17 cellular contexts compared by ENCODE assay signal in the genomic region with DNA sequence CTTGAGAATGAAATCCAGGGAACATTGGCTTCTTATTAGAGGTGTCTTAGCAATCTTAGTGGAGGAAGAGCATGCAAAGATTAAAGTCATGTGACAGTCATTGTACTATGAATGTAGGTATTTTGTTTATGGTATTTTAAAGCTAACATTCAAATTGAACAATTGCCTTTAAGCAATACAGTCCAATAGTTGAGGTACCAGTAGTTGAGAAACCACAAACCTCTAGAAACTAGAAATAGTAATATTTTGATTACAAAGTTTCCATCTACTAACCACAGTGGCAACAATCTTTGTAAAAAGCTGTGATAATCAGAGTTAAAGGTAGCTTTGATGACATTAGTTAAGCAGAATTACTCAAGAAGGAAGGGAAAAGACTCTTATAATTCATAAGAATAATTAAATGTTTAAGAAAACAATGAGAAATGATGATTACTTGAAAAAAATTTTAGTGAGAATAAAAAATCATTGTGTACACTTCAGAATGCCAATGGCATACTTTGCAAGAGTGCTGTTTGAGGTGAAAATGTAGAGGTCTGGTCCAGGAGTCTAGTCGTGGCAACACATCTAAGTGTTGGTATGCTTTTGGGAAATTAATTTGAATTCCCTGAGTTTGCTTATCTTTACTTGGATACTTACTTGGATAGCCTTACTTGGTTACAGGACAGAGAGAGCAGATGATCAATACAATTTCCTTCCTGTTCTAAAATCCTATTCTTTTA.
DNase-seq lines count a peak whose midpoint lies in the region; ATAC-seq, FAIRE-seq and TF ChIP-seq lines count a peak whose summit lies in the region.
"Had no signal": no experiment of that assay in that cellular context is flagged by ENCODE, and none has a peak within 500 bp of the region (broad histone marks: within the 10 kb centered on the region; RNA-seq: fewer than 3 reads in every experiment).

No MANE protein-coding gene starts in this region.

- H3K27ac ChIP-seq in GM12878 (ENCODE audit: control insufficient read depth, insufficient read depth), result no peak overlapping the region
- H3K27ac ChIP-seq: hepatocyte, lower lobe of right lung, skin epidermis, testis had no signal

- no peak for TF ChIP-seq CTCF in GM12878 (IDR thresholded peaks at IDR 0.05 in 2 of 3, conservative IDR thresholded peaks at IDR 0.05 in 1 of 3; ENCODE audit: control insufficient read depth in 2 of 3, extremely low read depth in 1 of 3, insufficient read depth in 1 of 3, low read depth in 3 of 3, low read length in 3 of 3)
- TF ChIP-seq CTCF in omental fat pad (IDR thresholded peaks at IDR 0.05), result no peak
- no peak for TF ChIP-seq CTCF in GM13977 (IDR thresholded peaks at IDR 0.05; ENCODE audit: extremely low read depth, insufficient read depth, missing control alignments)

- no peaks in the 10 kb centered on the region for H3K9me3 ChIP-seq in GM12878 (replicated peaks; ENCODE audit: control insufficient read depth, insufficient read depth, low read length)
- H3K9me3 ChIP-seq: lower lobe of right lung, testis had no signal

- TF ChIP-seq RAD21 in GM12878 (IDR thresholded peaks at IDR 0.05; ENCODE audit: insufficient read depth, low read depth, low read length), result no peak

- H3K4me2 ChIP-seq in GM12878 (ENCODE audit: control insufficient read depth, insufficient read depth), result no peak overlapping the region
- H3K4me2 ChIP-seq: hepatocyte had no signal

- RAD21 ChIA-PET in GM12878 (lab: Charles Lee; ENCODE audit: unreplicated experiment), result interaction anchor here (0.6 kb wide), 1 partner anchor 717 kb away, joined by 3 read pairs; no protein-coding TSS in a partner anchor

- no peak for TF ChIP-seq EP300 in GM12878 (IDR thresholded peaks at IDR 0.05; ENCODE audit: borderline replicate concordance in 1 of 2, control insufficient read depth in 1 of 2, low read depth in 2 of 2, low read length in 2 of 2)

- no peak for FAIRE-seq in GM12878 (lab: Jason Lieb, UNC)
- FAIRE-seq: TTC549 had no signal

- H3K4me3 ChIP-seq in GM12878, result no peak overlapping the region
- H3K4me3 ChIP-seq: hepatocyte, lower lobe of right lung, skin epidermis, testis had no signal

- BruUV-seq in GM12878 (replicated peaks; lab: Mats Ljungman, UMichigan), result no TSS peak

- H2AFZ ChIP-seq in GM12878 (ENCODE audit: control insufficient read depth, low read depth, low read length), result no peak overlapping the region
- H2AFZ ChIP-seq: hepatocyte had no signal

- no peak overlapping the region for H3K9ac ChIP-seq in GM12878 (ENCODE audit: control insufficient read depth, insufficient read depth, low read length)

- H4K20me1 ChIP-seq in GM12878 (ENCODE audit: control insufficient read depth, insufficient read depth), result no peaks in the 10 kb centered on the region

- H3K27me3 ChIP-seq in GM12878 (replicated peaks in 1 of 2; ENCODE audit: control insufficient read depth in 2 of 2, insufficient read depth in 2 of 2, low read length in 1 of 2), result no peaks in the 10 kb centered on the region
- H3K27me3 ChIP-seq: hepatocyte, testis had no signal

- SMC1A ChIA-PET in GM12878 (lab: Charles Lee; ENCODE audit: uncharacterized antibody, unreplicated experiment), result interaction anchor here (1.4 kb wide), 1 partner anchor 15 kb away, joined by 4 read pairs; no protein-coding TSS in a partner anchor

- no peak for TF ChIP-seq POLR2A in GM12878 (IDR thresholded peaks at IDR 0.05; ENCODE audit: low read depth, low read length)

- no peaks in the 10 kb centered on the region for H3K79me2 ChIP-seq in GM12878 (ENCODE audit: control insufficient read depth, insufficient read depth, low read length)
- H3K79me2 ChIP-seq: hepatocyte had no signal

- POLR2A ChIA-PET in GM12878 (lab: Charles Lee), result no interaction called here

- intact Hi-C loops in GM12878 (cut with micrococcal nuclease; ENCODE audit: unreplicated experiment), result no loop called here

- DNase-seq in GM12878 (ENCODE audit: low read depth, low spot score) (no peak), omental fat pad (ENCODE audit: low spot score) (no peak), GM13977 (ENCODE audit: low spot score) (no peak)
- no peak for DNase-seq in activated CD4-positive, alpha-beta T cell treated with anti-CD3 and anti-CD28 coated beads, Interleukin-2, amount 50 U/mL, for 1 hour
- DNase-seq: CD4-positive, alpha-beta memory T cell; cerebellar nuclear complex; GF-D8; lower lobe of right lung; NCI-H1436 treated with DMSO at 0.1 percent for 48 hours; Right ventricle myocardium superior; testis had no signal

- CTCF ChIA-PET in GM12878 (lab: Yijun Ruan, JAX), result interaction anchor here (0.9 kb wide), 1 partner anchor 29 kb away, joined by 3 read pairs; no protein-coding TSS in a partner anchor

- in situ Hi-C loops in GM12878 (cut with MboI) (no loop called here), GM13977 (cut with MboI; ENCODE audit: low pct_unique_long_range_greater_than_20kb, low sequenced_read_pairs, unreplicated experiment) (no loop called here)

- H3K4me1 ChIP-seq in GM12878 (ENCODE audit: control insufficient read depth, insufficient read depth, low read length), result no peaks in the 10 kb centered on the region
- H3K4me1 ChIP-seq: lower lobe of right lung, testis had no signal

- ATAC-seq in GM19324 (IDR thresholded peaks at IDR 0.05; ENCODE audit: low FRiP score, unreplicated experiment) (peak; percentile 89), GM21737 (IDR thresholded peaks at IDR 0.05; ENCODE audit: unreplicated experiment) (peak; percentile 92), HG03095 (IDR thresholded peaks at IDR 0.05; ENCODE audit: unreplicated experiment) (peak; percentile 70), GM12878 (peak; percentile 58), omental fat pad (ENCODE audit: low FRiP score) (no peak)
- ATAC-seq: lower lobe of right lung had no signal

- WGBS in GM12878 (ENCODE audit: insufficient coverage, insufficient replicate concordance, low lambda C conversion rate, missing lambda C conversion rate), result 0% methylated on average over 1 of the region's 1 CpG

- H3K36me3 ChIP-seq in GM12878 (ENCODE audit: control insufficient read depth in 2 of 2, insufficient read depth in 2 of 2, low read length in 1 of 2), result no peaks in the 10 kb centered on the region
- H3K36me3 ChIP-seq: lower lobe of right lung had no signal

TF ChIP-seq in GM12878, 131 proteins besides CTCF, POLR2A, EP300 and RAD21 (continues in another document):
- TF ChIP-seq MTA3 (IDR thresholded peaks at IDR 0.05; ENCODE audit: borderline replicate concordance, low read length), result no peak
- TF ChIP-seq ETV6 (conservative IDR thresholded peaks at IDR 0.05 in 1 of 2, IDR thresholded peaks at IDR 0.05 in 1 of 2; ENCODE audit: borderline replicate concordance in 1 of 2, low read depth in 1 of 2), result no peak
- TF ChIP-seq, protein P1, sequence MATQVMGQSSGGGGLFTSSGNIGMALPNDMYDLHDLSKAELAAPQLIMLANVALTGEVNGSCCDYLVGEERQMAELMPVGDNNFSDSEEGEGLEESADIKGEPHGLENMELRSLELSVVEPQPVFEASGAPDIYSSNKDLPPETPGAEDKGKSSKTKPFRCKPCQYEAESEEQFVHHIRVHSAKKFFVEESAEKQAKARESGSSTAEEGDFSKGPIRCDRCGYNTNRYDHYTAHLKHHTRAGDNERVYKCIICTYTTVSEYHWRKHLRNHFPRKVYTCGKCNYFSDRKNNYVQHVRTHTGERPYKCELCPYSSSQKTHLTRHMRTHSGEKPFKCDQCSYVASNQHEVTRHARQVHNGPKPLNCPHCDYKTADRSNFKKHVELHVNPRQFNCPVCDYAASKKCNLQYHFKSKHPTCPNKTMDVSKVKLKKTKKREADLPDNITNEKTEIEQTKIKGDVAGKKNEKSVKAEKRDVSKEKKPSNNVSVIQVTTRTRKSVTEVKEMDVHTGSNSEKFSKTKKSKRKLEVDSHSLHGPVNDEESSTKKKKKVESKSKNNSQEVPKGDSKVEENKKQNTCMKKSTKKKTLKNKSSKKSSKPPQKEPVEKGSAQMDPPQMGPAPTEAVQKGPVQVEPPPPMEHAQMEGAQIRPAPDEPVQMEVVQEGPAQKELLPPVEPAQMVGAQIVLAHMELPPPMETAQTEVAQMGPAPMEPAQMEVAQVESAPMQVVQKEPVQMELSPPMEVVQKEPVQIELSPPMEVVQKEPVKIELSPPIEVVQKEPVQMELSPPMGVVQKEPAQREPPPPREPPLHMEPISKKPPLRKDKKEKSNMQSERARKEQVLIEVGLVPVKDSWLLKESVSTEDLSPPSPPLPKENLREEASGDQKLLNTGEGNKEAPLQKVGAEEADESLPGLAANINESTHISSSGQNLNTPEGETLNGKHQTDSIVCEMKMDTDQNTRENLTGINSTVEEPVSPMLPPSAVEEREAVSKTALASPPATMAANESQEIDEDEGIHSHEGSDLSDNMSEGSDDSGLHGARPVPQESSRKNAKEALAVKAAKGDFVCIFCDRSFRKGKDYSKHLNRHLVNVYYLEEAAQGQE (IDR thresholded peaks at IDR 0.05; ENCODE audit: low read depth, low read length), result no peak
- TF ChIP-seq CHD1 (IDR thresholded peaks at IDR 0.05; ENCODE audit: low read depth, low read length), result no peak
- TF ChIP-seq, protein P2, sequence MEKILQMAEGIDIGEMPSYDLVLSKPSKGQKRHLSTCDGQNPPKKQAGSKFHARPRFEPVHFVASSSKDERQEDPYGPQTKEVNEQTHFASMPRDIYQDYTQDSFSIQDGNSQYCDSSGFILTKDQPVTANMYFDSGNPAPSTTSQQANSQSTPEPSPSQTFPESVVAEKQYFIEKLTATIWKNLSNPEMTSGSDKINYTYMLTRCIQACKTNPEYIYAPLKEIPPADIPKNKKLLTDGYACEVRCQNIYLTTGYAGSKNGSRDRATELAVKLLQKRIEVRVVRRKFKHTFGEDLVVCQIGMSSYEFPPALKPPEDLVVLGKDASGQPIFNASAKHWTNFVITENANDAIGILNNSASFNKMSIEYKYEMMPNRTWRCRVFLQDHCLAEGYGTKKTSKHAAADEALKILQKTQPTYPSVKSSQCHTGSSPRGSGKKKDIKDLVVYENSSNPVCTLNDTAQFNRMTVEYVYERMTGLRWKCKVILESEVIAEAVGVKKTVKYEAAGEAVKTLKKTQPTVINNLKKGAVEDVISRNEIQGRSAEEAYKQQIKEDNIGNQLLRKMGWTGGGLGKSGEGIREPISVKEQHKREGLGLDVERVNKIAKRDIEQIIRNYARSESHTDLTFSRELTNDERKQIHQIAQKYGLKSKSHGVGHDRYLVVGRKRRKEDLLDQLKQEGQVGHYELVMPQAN (conservative IDR thresholded peaks at IDR 0.05), result no peak
